Comparison of ENCODE assay signal across 28 cellular contexts in the genomic region with DNA sequence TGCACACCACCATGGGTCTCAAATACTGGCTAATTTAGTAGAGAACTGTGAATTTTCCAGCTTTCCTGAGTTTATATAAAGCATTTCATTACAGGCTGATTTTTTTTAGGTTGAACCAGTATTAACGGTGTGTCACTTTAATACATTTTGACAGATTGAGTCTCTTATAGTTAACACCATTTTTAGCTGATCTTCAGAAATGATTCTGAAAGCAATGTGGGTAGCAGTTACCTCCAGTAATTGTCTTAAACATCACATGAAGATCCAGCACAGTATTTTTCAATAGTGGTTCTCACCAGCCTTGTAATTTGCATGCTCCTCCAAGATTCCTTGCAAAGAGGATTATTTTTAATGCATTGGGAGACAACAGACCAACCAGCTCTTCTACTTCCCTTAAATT.
"Had no signal": no experiment of that assay in that cellular context is flagged by ENCODE, and none has a peak within 500 bp of the region (broad histone marks: within the 10 kb centered on the region; RNA-seq: fewer than 3 reads in every experiment).

No MANE protein-coding gene starts in this region.

- ATAC-seq: activated CD8-positive, alpha-beta memory T cell treated with anti-CD3 and anti-CD28 coated beads, Interleukin-2, amount 10 ng/mL, durations not matched to agents 7 days and 5 days; activated naive CD8-positive, alpha-beta T cell treated with anti-CD3 and anti-CD28 coated beads, Interleukin-2, amount 50 U/mL, for 24 hours; Right ventricle myocardium inferior had no signal

- H3K4me2 ChIP-seq: PC-9 had no signal

- H3K4me3 ChIP-seq: PC-9 had no signal

- DNase-seq: activated CD4-positive, alpha-beta memory T cell treated with anti-CD3 and anti-CD28 coated beads, Interleukin-2, amount 10 ng/mL, durations not matched to agents 7 days and 5 days; activated CD4-positive, alpha-beta T cell treated with anti-CD3 and anti-CD28 coated beads for 1 hour; activated CD4-positive, alpha-beta T cell treated with anti-CD3 and anti-CD28 coated beads for 48 hours; activated CD4-positive, CD25-positive, alpha-beta regulatory T cell; activated CD8-positive, alpha-beta memory T cell treated with anti-CD3 and anti-CD28 coated beads for 24 hours; activated CD8-positive, alpha-beta memory T cell treated with anti-CD3 and anti-CD28 coated beads, Interleukin-2, amount 10 ng/mL, durations not matched to agents 7 days and 5 days; activated CD8-positive, alpha-beta memory T cell treated with anti-CD3 and anti-CD28 coated beads, Interleukin-2, amount 50 U/mL, for 48 hours; activated effector memory CD4-positive, alpha-beta T cell treated with Interleukin-2 at 50 U/mL for 16 hours; activated naive CD4-positive, alpha-beta T cell treated with anti-CD3 and anti-CD28 coated beads, Interleukin-2, amount 10 ng/mL, durations not matched to agents 7 days and 5 days; activated naive CD8-positive, alpha-beta T cell treated with anti-CD3 and anti-CD28 coated beads, Interleukin-2, amount 50 U/mL, for 24 hours; activated T-cell treated with anti-CD3 and anti-CD28 coated beads, Interleukin-2, amount 50 U/mL, for 48 hours; anterior cingulate cortex; central memory CD4-positive, alpha-beta T cell; NCI-H1048; NCI-H1436 treated with DMSO at 0.1 percent for 48 hours; NCI-H1694 treated with DMSO at 0.1 percent for 48 hours; NCI-H2029; NCI-H345; NCI-H524 treated with DMSO at 0.1 percent for 48 hours; NK-92 treated with Interleukin-12 subunit alpha and Interleukin-12 subunit beta, amount 100 ng/mL, for 24 hours; PC-9; SW 1271; T-helper 1 cell; T-helper 2 cell; T-helper 9 cell had no signal

- H3K27ac ChIP-seq: PC-9, RWPE1, VCaP had no signal

- H2AFZ ChIP-seq: PC-9 had no signal
